In genomic region chr11:67506426-67507032, GRCh38 we compare ENCODE assay signal across 11 cellular contexts. TPM values are rescaled to one million over a fixed set of nuclear protein-coding genes. Genes with fewer than 3 reads are reported as not detected.
DNase-seq lines count a peak whose midpoint lies in the region; ATAC-seq and TF ChIP-seq lines count a peak whose summit lies in the region.
"Had no signal": no experiment of that assay in that cellular context is flagged by ENCODE, and none has a peak within 500 bp of the region (broad histone marks: within the 10 kb centered on the region; RNA-seq: fewer than 3 reads in every experiment).

No MANE protein-coding gene starts in this region.

- peak overlapping the region; percentile 91 for H3K4me3 Mint-ChIP-seq in Calu3 (ENCODE audit: low read depth, unreplicated experiment)
- peak overlapping the region; percentile 85 for H3K4me3 Mint-ChIP-seq in endothelial cell (ENCODE audit: unreplicated experiment)

- peaks cover 35% of the 10 kb centered on the region for H3F3A ChIP-seq in PC-9 (ENCODE audit: insufficient read depth, low read depth)

- TF ChIP-seq CTCF in Calu3 (IDR thresholded peaks at IDR 0.05; ENCODE audit: unreplicated experiment) (peak; percentile 39), PC-9 (conservative IDR thresholded peaks at IDR 0.05) (peak; percentile 63; the same call in 1 of the 2 replicates), endothelial cell (IDR thresholded peaks at IDR 0.05; ENCODE audit: unreplicated experiment) (peak; percentile 34)

- no peaks in the 10 kb centered on the region for H3K9me3 Mint-ChIP-seq in Calu3 (ENCODE audit: low read depth, unreplicated experiment)
- H3K9me3 Mint-ChIP-seq in endothelial cell (ENCODE audit: unreplicated experiment) = no peaks in the 10 kb centered on the region

- peak overlapping the region; percentile 8 for H4K8ac ChIP-seq in trophoblast cell (ENCODE audit: low read depth, low read length)

- no peak overlapping the region for H2BK120ac ChIP-seq in trophoblast cell (ENCODE audit: insufficient read depth, low read length, poor library complexity)

- H3K36me3 Mint-ChIP-seq in Calu3 (ENCODE audit: insufficient read depth, unreplicated experiment) (peaks cover 66% of the 10 kb centered on the region), endothelial cell (ENCODE audit: low read depth, unreplicated experiment) (peaks cover 5% of the 10 kb centered on the region)

- peak overlapping the region; percentile 66; the same call in 1 of the 2 replicates for H3K4me3 ChIP-seq in PC-9
- H3K4me3 ChIP-seq in trophoblast cell (ENCODE audit: low read depth, low read length) = no peak overlapping the region

- peak overlapping the region; percentile 71 for H3K4ac ChIP-seq in trophoblast cell (ENCODE audit: low read depth, low read length)

- no peaks in the 10 kb centered on the region for H3K9me2 ChIP-seq in PC-9 (ENCODE audit: insufficient read depth)

- no TSS peak for BruUV-seq in Calu3 (replicated peaks; lab: Mats Ljungman, UMichigan)
- BruUV-seq in PC-9 (replicated peaks; lab: Mats Ljungman, UMichigan) = no TSS peak

- H4K12ac ChIP-seq in trophoblast cell (ENCODE audit: low read depth, low read length) = no peak overlapping the region

- H2AK5ac ChIP-seq in trophoblast cell (ENCODE audit: low read length) = peak overlapping the region; percentile 41

- H3K27me3 ChIP-seq in PC-9 (ENCODE audit: insufficient read depth, low read depth) (no peaks in the 10 kb centered on the region), trophoblast cell (ENCODE audit: insufficient read depth, low read length) (no peaks in the 10 kb centered on the region)

- H3K4me1 ChIP-seq in PC-9 (replicated peaks; ENCODE audit: insufficient read depth) (peaks cover 36% of the 10 kb centered on the region), trophoblast cell (ENCODE audit: control insufficient read depth in 1 of 2, insufficient read depth in 2 of 2, low read length in 2 of 2) (peaks cover 23 to 36% of the 10 kb centered on the region in 2 experiments)

- H3K23ac ChIP-seq in trophoblast cell (ENCODE audit: low read length) = no peak overlapping the region

- DNase-seq in Calu3 = no peak
- no peak for DNase-seq in PC-9
- no peak for DNase-seq in endothelial cell (ENCODE audit: low spot score)
- DNase-seq in trophoblast cell = no peak
- no peak for DNase-seq in NCI-H2029 (lab: John Stamatoyannopoulos, UW)
- DNase-seq in DMS114 treated with DMSO at 0.1 percent for 48 hours (lab: John Stamatoyannopoulos, UW; ENCODE audit: unreplicated experiment) = no peak
- DNase-seq in stimulated activated naive CD4-positive, alpha-beta T cell (lab: John Stamatoyannopoulos, UW) = no peak

- ATAC-seq in HG03565 (IDR thresholded peaks at IDR 0.05; ENCODE audit: unreplicated experiment) = no peak

- peak overlapping the region; percentile 16 for H2BK5ac ChIP-seq in trophoblast cell (ENCODE audit: low read depth, low read length, poor library complexity)

- no CpG with 5 or more reads among the region's 16 CpGs for WGBS in trophoblast cell (ENCODE audit: extremely low coverage, insufficient coverage, insufficient read length)

- H3K4me1 Mint-ChIP-seq in Calu3 (ENCODE audit: low read depth, unreplicated experiment) (peaks cover 31% of the 10 kb centered on the region), endothelial cell (ENCODE audit: unreplicated experiment) (peaks cover 21% of the 10 kb centered on the region)

- H2AFZ ChIP-seq in PC-9 (no peak overlapping the region), trophoblast cell (ENCODE audit: insufficient read depth, low read length, poor library complexity) (no peak overlapping the region)

- H3K27ac Mint-ChIP-seq in Calu3 (ENCODE audit: unreplicated experiment) (peak overlapping the region; percentile 99), endothelial cell (ENCODE audit: unreplicated experiment) (peak overlapping the region; percentile 64)

- H2BK12ac ChIP-seq in trophoblast cell (ENCODE audit: low read length) = no peak overlapping the region

- H3K9me3 ChIP-seq in PC-9 (ENCODE audit: insufficient read depth, low read depth) = no peaks in the 10 kb centered on the region
- H3K9me3 ChIP-seq in trophoblast cell (ENCODE audit: insufficient read depth, low read depth, low read length) = no peaks in the 10 kb centered on the region

- peaks cover 13% of the 10 kb centered on the region for H3K27me3 Mint-ChIP-seq in Calu3 (ENCODE audit: unreplicated experiment)
- H3K27me3 Mint-ChIP-seq in endothelial cell (ENCODE audit: unreplicated experiment) = peaks cover 11% of the 10 kb centered on the region

- H3K18ac ChIP-seq in trophoblast cell (ENCODE audit: low read length) = peak overlapping the region; percentile 30

- peak overlapping the region; percentile 97 for H3K4me2 ChIP-seq in PC-9
- no peak overlapping the region for H3K4me2 ChIP-seq in trophoblast cell (ENCODE audit: low read length)

- no peaks in the 10 kb centered on the region for H3K36me3 ChIP-seq in PC-9 (ENCODE audit: low read depth)
- H3K36me3 ChIP-seq in trophoblast cell (ENCODE audit: control insufficient read depth in 1 of 2, insufficient read depth in 2 of 2, low read length in 2 of 2) = peaks cover 20 to 22% of the 10 kb centered on the region in 2 experiments

- H3K79me1 ChIP-seq in trophoblast cell (ENCODE audit: low read length) = peaks cover 24% of the 10 kb centered on the region

- peaks cover 3% of the 10 kb centered on the region; the same call in 1 of the 2 replicates for H4K20me1 ChIP-seq in PC-9 (ENCODE audit: insufficient read depth)

- H3K79me2 ChIP-seq in PC-9 (ENCODE audit: low read depth) = peaks cover 33% of the 10 kb centered on the region
- H3K79me2 ChIP-seq in trophoblast cell (ENCODE audit: control insufficient read depth, insufficient read depth, low read length, poor library complexity) = peaks cover 17% of the 10 kb centered on the region

- no peak overlapping the region for H3K14ac ChIP-seq in trophoblast cell (ENCODE audit: low read length)

- intact Hi-C loops in Calu3 (cut with micrococcal nuclease; ENCODE audit: unreplicated experiment) = loop anchor here (2.0 to 10.0 kb wide), 3 partner anchors 76 to 152 kb away; partner anchors contain the start of genes GSTP1, POLD4 and RPS6KB2
- intact Hi-C loops in PC-9 (cut with micrococcal nuclease; ENCODE audit: unreplicated experiment) = loop anchor here (1.0 to 5.0 kb wide), 8 partner anchors 24 to 160 kb away; partner anchors contain the start of genes AIP, CLCF1, CORO1B and PPP1CA

- POLR2A ChIA-PET in PC-9 (lab: Charles Lee; ENCODE audit: unreplicated experiment) = no interaction called here

- CTCF ChIA-PET in Calu3 (lab: Charles Lee) (interaction anchor here (1.9 kb wide), 1 partner anchor 105 kb away, joined by 4 read pairs; the partner anchor contains the start of gene PPP1CA), PC-9 (lab: Charles Lee) (interaction anchor here (0.6 kb wide), 1 partner anchor 86 kb away, joined by 4 read pairs; no protein-coding TSS in a partner anchor)

- peak overlapping the region; percentile 2 for H4K91ac ChIP-seq in trophoblast cell (ENCODE audit: low read depth, low read length)

- no peak overlapping the region for H3K9ac ChIP-seq in trophoblast cell (ENCODE audit: low read length)

- H3K27ac ChIP-seq in PC-9 (peak overlapping the region; percentile 46), trophoblast cell (ENCODE audit: low read depth, low read length) (no peak overlapping the region)

RNA-seq across cellular contexts. Expression of gene PITPNM1, which starts 1.4 kb away (rescaled TPM):
- 70.5 and 84.1 TPM in 2 replicates for total RNA-seq in Calu3 (2022)
- 84.0 and 116 TPM in 2 replicates for total RNA-seq in PC-9 (2021)
- total RNA-seq in endothelial cell (ENCODE audit: unreplicated experiment) = 11.5 TPM
- polyA plus RNA-seq in trophoblast cell (2013) = 67.5 and 70.6 TPM in 2 replicates

RNA-seq across cellular contexts. Expression of gene CDK2AP2, which starts 1.4 kb away (rescaled TPM):
- total RNA-seq in Calu3 (2022) = 59.7 and 64.7 TPM in 2 replicates
- total RNA-seq in PC-9 (2021) = 80.0 and 89.3 TPM in 2 replicates
- 27.8 TPM for total RNA-seq in endothelial cell (ENCODE audit: unreplicated experiment)
- 117 and 126 TPM in 2 replicates for polyA plus RNA-seq in trophoblast cell (2013)

RNA-seq across cellular contexts. Expression of gene CABP2, which starts 16.7 kb away (rescaled TPM):
- not detected in 2 replicates for total RNA-seq in Calu3 (2022)
- total RNA-seq in PC-9 (2021) = not detected in 2 replicates
- total RNA-seq in endothelial cell (ENCODE audit: unreplicated experiment) = not detected
- not detected in 2 replicates for polyA plus RNA-seq in trophoblast cell (2013)
- total RNA-seq: bronchial epithelial cell, occipital lobe, SK-MEL-5 had no signal

RNA-seq across cellular contexts. Expression of gene AIP, which starts 23.7 kb away (rescaled TPM):
- 44.0 and 48.4 TPM in 2 replicates for total RNA-seq in Calu3 (2022)
- 95.3 and 125 TPM in 2 replicates for total RNA-seq in PC-9 (2021)
- total RNA-seq in endothelial cell (ENCODE audit: unreplicated experiment) = 32.9 TPM
- polyA plus RNA-seq in trophoblast cell (2013) = 33.8 and 34.1 TPM in 2 replicates

RNA-seq across cellular contexts. Expression of gene TMEM134, which starts 37.5 kb away (rescaled TPM):
- total RNA-seq in Calu3 (2022) (31.9 and 33.2 TPM in 2 replicates), PC-9 (2021) (85.7 and 125 TPM in 2 replicates), endothelial cell (ENCODE audit: unreplicated experiment) (47.4 TPM)
- polyA plus RNA-seq in trophoblast cell (2013) = 41.8 and 42.9 TPM in 2 replicates
